ENCODE assay signal across 19 cellular contexts in genomic region chr10:113162960-113163359, GRCh38.
"Had no signal": no experiment of that assay in that cellular context is flagged by ENCODE, and none has a peak within 500 bp of the region (broad histone marks: within the 10 kb centered on the region; RNA-seq: fewer than 3 reads in every experiment).

No MANE protein-coding gene starts in this region.

- H3K4me3 ChIP-seq: adrenal gland had no signal

- H3K9me3 ChIP-seq: adrenal gland, SK-N-SH had no signal

- H3K27me3 ChIP-seq: adrenal gland had no signal

- H3K9ac ChIP-seq: SK-N-SH had no signal

- DNase-seq: activated CD4-positive, alpha-beta T cell treated with anti-CD3 and anti-CD28 coated beads, Interleukin-2, amount 50 U/mL, for 48 hours; activated CD4-positive, CD25-positive, alpha-beta regulatory T cell treated with anti-CD3 and anti-CD28 coated beads, Interleukin-2, amount 50 U/mL, for 72 hours; activated CD8-positive, alpha-beta memory T cell treated with anti-CD3 and anti-CD28 coated beads, Interleukin-2, amount 10 ng/mL, durations not matched to agents 7 days and 5 days; activated T-cell treated with anti-CD3 and anti-CD28 coated beads, Interleukin-2, amount 50 U/mL, for 1 hour; adrenal gland; caudate nucleus; cortex of kidney; effector CD4-positive, alpha-beta T cell; foreskin melanocyte; head of caudate nucleus; kidney glomerular epithelial cell; mesenchymal stem cell; occipital lobe; SK-N-SH; T-cell; T-helper 9 cell; trophoblast cell had no signal

- H3K4me1 ChIP-seq: adrenal gland had no signal

- ATAC-seq: activated CD8-positive, alpha-beta memory T cell treated with anti-CD3 and anti-CD28 coated beads, Interleukin-2, amount 10 ng/mL, durations not matched to agents 7 days and 5 days; natural killer cell treated with Interleukin-12 subunit alpha and Interleukin-12 subunit beta and Interleukin-15 and Interleukin-18, amount 100 ng/mL, for 72 hours; stimulated activated effector memory CD8-positive, alpha-beta T cell treated with anti-CD3 and anti-CD28 coated beads, Interleukin-12 subunit alpha, Interleukin-12 subunit beta, amount 100 ng/mL, for 72 hours; T-cell had no signal

- H3K4me2 ChIP-seq: SK-N-SH had no signal

- H3K27ac ChIP-seq: adrenal gland had no signal
